ENCODE assay signal across 8 cellular contexts in genomic region chr11:96012086-96012824, GRCh38.
DNase-seq lines count a peak whose midpoint lies in the region; ATAC-seq and TF ChIP-seq lines count a peak whose summit lies in the region.

No MANE protein-coding gene starts in this region.

- peak in 2 of 5 experiments; percentile 11 to 18 for TF ChIP-seq CTCF in gastrocnemius medialis (IDR thresholded peaks at IDR 0.05 in 4 of 5, conservative IDR thresholded peaks at IDR 0.05 in 1 of 5)

- no peak for TF ChIP-seq POLR2A in gastrocnemius medialis (IDR thresholded peaks at IDR 0.05)

- no peaks in the 10 kb centered on the region for H3K36me3 ChIP-seq in gastrocnemius medialis

- H3K4me3 ChIP-seq in gastrocnemius medialis = no peak overlapping the region

- H3K27ac ChIP-seq in angular gyrus (ENCODE audit: low read depth, low read length) (peak overlapping the region; percentile 39), gastrocnemius medialis (peak overlapping the region in 1 of 4 donors; percentile 2)

- ATAC-seq in GM19397 (IDR thresholded peaks at IDR 0.05; ENCODE audit: unreplicated experiment) (peak; percentile 94), HG03460 (IDR thresholded peaks at IDR 0.05; ENCODE audit: unreplicated experiment) (peak; percentile 84), gastrocnemius medialis (peak; percentile 41 to 45)

- no peaks in the 10 kb centered on the region for H3K27me3 ChIP-seq in gastrocnemius medialis

- H3K4me1 ChIP-seq in gastrocnemius medialis = peaks cover 0 to 7% of the 10 kb centered on the region in 2 donors

- no peaks in the 10 kb centered on the region for H3K9me3 ChIP-seq in gastrocnemius medialis

- in situ Hi-C loops in SK-MEL-5 (cut with HindIII; ENCODE audit: low pct_unique_long_range_greater_than_20kb, low sequenced_read_pairs) (no loop called here), gastrocnemius medialis (cut with MboI; ENCODE audit: low sequenced_read_pairs in 4 of 4) (no loop called here)

- DNase-seq in COR-L47 (lab: John Stamatoyannopoulos, UW) (peak; percentile 86), SK-MEL-5 (ENCODE audit: low read depth, low spot score) (peak; percentile 89), hepatic stellate cell (ENCODE audit: low spot score) (peak; percentile 31), gastrocnemius medialis (no peak), RPMI8226 (no peak)

- intact Hi-C loops in gastrocnemius medialis (cut with DNase I; ENCODE audit: low total_unique reads) = no loop called here

Comparison
In these comparisons a context has a peak if more than half of its experiments do, and no peak if none do; other contexts are left out.
1. DNase-seq: peak in COR-L47 (single experiment), SK-MEL-5 (single experiment) and hepatic stellate cell (single experiment); none in gastrocnemius medialis (0 of 2) and RPMI8226 (single experiment).
2. ATAC-seq: peak in every context shown above with its lines; median percentile 94 in GM19397; 84 in HG03460; 43 in gastrocnemius medialis.